Comparison of ENCODE assay signal across 21 cellular contexts in genomic region chr18:62796216-62796621, GRCh38.
DNase-seq lines count a peak whose midpoint lies in the region; ATAC-seq, FAIRE-seq and TF ChIP-seq lines count a peak whose summit lies in the region.
"Had no signal": no experiment of that assay in that cellular context is flagged by ENCODE, and none has a peak within 500 bp of the region (broad histone marks: within the 10 kb centered on the region; RNA-seq: fewer than 3 reads in every experiment).

No MANE protein-coding gene starts in this region.

- H3K4me2 ChIP-seq in Loucy (ENCODE audit: low read depth, low read length, poor library complexity, severe bottlenecking) (peak overlapping the region; percentile 39), endothelial cell of umbilical vein (ENCODE audit: insufficient read depth, low read length) (no peak overlapping the region), HepG2 (ENCODE audit: low read depth, low read length) (peak overlapping the region; percentile 65), MM.1S (ENCODE audit: low read depth, low read length) (no peak overlapping the region)
- H3K4me2 ChIP-seq: BLaER1 treated with 17β-estradiol and CSF1 and Interleukin-3, amounts not matched to agents 10 nM and 100 nM had no signal

- peaks cover 57% of the 10 kb centered on the region for H3K4me1 ChIP-seq in Loucy (ENCODE audit: insufficient read depth, low read length, poor library complexity, severe bottlenecking)
- peaks cover 5% of the 10 kb centered on the region for H3K4me1 ChIP-seq in endothelial cell of umbilical vein (ENCODE audit: control insufficient read depth, extremely low read depth, insufficient read depth, low read length)
- peaks cover 99% of the 10 kb centered on the region for H3K4me1 ChIP-seq in HepG2 (ENCODE audit: insufficient read depth, low read length)
- no peaks in the 10 kb centered on the region for H3K4me1 ChIP-seq in MM.1S (ENCODE audit: low read length)
- H3K4me1 ChIP-seq in CD8-positive, alpha-beta T cell (ENCODE audit: insufficient read depth, low read length), result peaks cover 3% of the 10 kb centered on the region

- H3K36me3 Mint-ChIP-seq in nephron (ENCODE audit: low read depth), result peaks cover 3% of the 10 kb centered on the region
- no peaks in the 10 kb centered on the region for H3K36me3 Mint-ChIP-seq in Calu3 (ENCODE audit: insufficient read depth, unreplicated experiment)
- no peaks in the 10 kb centered on the region for H3K36me3 Mint-ChIP-seq in CD8-positive, alpha-beta T cell
- H3K36me3 Mint-ChIP-seq: CD4-positive, CD25-positive, alpha-beta regulatory T cell had no signal

- TF ChIP-seq POLR2A in endothelial cell of umbilical vein (IDR thresholded peaks at IDR 0.05; ENCODE audit: low read depth, low read length) (no peak), HepG2 (IDR thresholded peaks at IDR 0.05; ENCODE audit: insufficient read depth in 1 of 2, low read depth in 2 of 2, low read length in 2 of 2) (no peak)

- DNase-seq in endothelial cell of umbilical vein (ENCODE audit: low read depth, low spot score) (peak; percentile 30), HepG2 (ENCODE audit: low spot score) (peak; percentile 87), MM.1S (no peak), Calu3 (no peak)
- no peak for DNase-seq in CD8-positive, alpha-beta T cell
- DNase-seq: 8988T; Caco-2; CD4-positive, CD25-positive, alpha-beta regulatory T cell; DMS153; DMS79; GDM1; H9 had no signal

- dilution Hi-C loops in endothelial cell of umbilical vein (cut with MboI; ENCODE audit: extremely low pct_ligation_motif_present, low sequenced_read_pairs), result no loop called here

- H3K9me3 ChIP-seq in Loucy (ENCODE audit: insufficient read depth, low read depth, low read length) (no peaks in the 10 kb centered on the region), endothelial cell of umbilical vein (replicated peaks; ENCODE audit: control insufficient read depth, insufficient read depth, low read length) (no peaks in the 10 kb centered on the region), HepG2 (ENCODE audit: low read length) (no peaks in the 10 kb centered on the region), MM.1S (replicated peaks; ENCODE audit: insufficient read depth, low read length) (no peaks in the 10 kb centered on the region)
- H3K9me3 ChIP-seq in CD8-positive, alpha-beta T cell (ENCODE audit: low read length), result no peaks in the 10 kb centered on the region
- H3K9me3 ChIP-seq: BLaER1 treated with 17β-estradiol and CSF1 and Interleukin-3, amounts not matched to agents 10 nM and 100 nM; Caco-2 had no signal

- in situ Hi-C loops in HepG2 (cut with HindIII; ENCODE audit: extremely low pct_ligation_motif_present, low pct_unique_long_range_greater_than_20kb), result no loop called here

- H3K9me2 ChIP-seq in Loucy (replicated peaks; ENCODE audit: low read depth, low read length) (no peaks in the 10 kb centered on the region), MM.1S (replicated peaks; ENCODE audit: insufficient read depth, low read length) (no peaks in the 10 kb centered on the region)

- H3K36me3 ChIP-seq in Loucy (ENCODE audit: insufficient read depth, low read length) (no peaks in the 10 kb centered on the region), endothelial cell of umbilical vein (ENCODE audit: control insufficient read depth in 2 of 2, extremely low read depth in 1 of 2, insufficient read depth in 2 of 2, low read length in 2 of 2) (no peaks in the 10 kb centered on the region), HepG2 (replicated peaks in 1 of 2; ENCODE audit: control insufficient read depth in 1 of 2, insufficient read depth in 2 of 2, low read length in 2 of 2) (no peaks in the 10 kb centered on the region), MM.1S (replicated peaks; ENCODE audit: insufficient read depth, low read length) (no peaks in the 10 kb centered on the region)
- no peaks in the 10 kb centered on the region for H3K36me3 ChIP-seq in CD8-positive, alpha-beta T cell (ENCODE audit: insufficient read depth, low read length)

- H3K9me1 ChIP-seq in endothelial cell of umbilical vein (replicated peaks; ENCODE audit: control insufficient read depth, extremely low read depth, insufficient read depth, low read length), result no peaks in the 10 kb centered on the region

- H3K27me3 Mint-ChIP-seq in nephron (ENCODE audit: low read depth) (no peaks in the 10 kb centered on the region), Calu3 (ENCODE audit: unreplicated experiment) (no peaks in the 10 kb centered on the region)
- peaks cover 2% of the 10 kb centered on the region for H3K27me3 Mint-ChIP-seq in CD8-positive, alpha-beta T cell (ENCODE audit: low read depth)
- H3K27me3 Mint-ChIP-seq: B cell; CD4-positive, CD25-positive, alpha-beta regulatory T cell had no signal

- TF ChIP-seq RAD21 in HepG2 (CRISPR knock-in tag; IDR thresholded peaks at IDR 0.05), result no peak

- no peak overlapping the region for H3K4me3 ChIP-seq in Loucy (ENCODE audit: low read length, poor library complexity, severe bottlenecking)
- no peak overlapping the region for H3K4me3 ChIP-seq in endothelial cell of umbilical vein (replicated peaks in 1 of 3; ENCODE audit: insufficient read depth in 1 of 3, low read depth in 1 of 3, low read length in 3 of 3)
- peak overlapping the region in 2 of 3 experiments; percentile 4 to 11; a peak in 1 of 6 replicates for H3K4me3 ChIP-seq in HepG2 (replicated peaks in 1 of 3; ENCODE audit: insufficient read depth in 1 of 3, low read depth in 2 of 3, low read length in 3 of 3)
- H3K4me3 ChIP-seq in MM.1S (ENCODE audit: low read length), result no peak overlapping the region
- H3K4me3 ChIP-seq in CD8-positive, alpha-beta T cell (ENCODE audit: low read depth, low read length), result no peak overlapping the region
- H3K4me3 ChIP-seq: BLaER1 treated with 17β-estradiol and CSF1 and Interleukin-3, amounts not matched to agents 10 nM and 100 nM had no signal

- H3K27ac ChIP-seq in endothelial cell of umbilical vein (ENCODE audit: insufficient read depth, low read depth, low read length) (no peak overlapping the region), HepG2 (ENCODE audit: extremely low read length, insufficient read depth, low read length) (peak overlapping the region; percentile 70), MM.1S (ENCODE audit: low read length) (no peak overlapping the region)
- H3K27ac ChIP-seq in CD8-positive, alpha-beta T cell (ENCODE audit: low read depth, low read length), result no peak overlapping the region
- H3K27ac ChIP-seq: BLaER1 treated with 17β-estradiol and CSF1 and Interleukin-3, amounts not matched to agents 10 nM and 100 nM had no signal

- H3K4me1 Mint-ChIP-seq in nephron, result peaks cover 51% of the 10 kb centered on the region
- peaks cover 42% of the 10 kb centered on the region for H3K4me1 Mint-ChIP-seq in Calu3 (ENCODE audit: low read depth, unreplicated experiment)
- H3K4me1 Mint-ChIP-seq in CD8-positive, alpha-beta T cell (ENCODE audit: low read depth), result peaks cover 12% of the 10 kb centered on the region

- H3K27me3 ChIP-seq in Loucy (ENCODE audit: insufficient read depth, low read length, poor library complexity, severe bottlenecking), result no peaks in the 10 kb centered on the region
- no peaks in the 10 kb centered on the region for H3K27me3 ChIP-seq in endothelial cell of umbilical vein (ENCODE audit: control insufficient read depth in 2 of 2, insufficient read depth in 2 of 2, low read length in 2 of 2)
- H3K27me3 ChIP-seq in HepG2 (ENCODE audit: control insufficient read depth in 1 of 2, insufficient read depth in 2 of 2, low read length in 2 of 2), result no peaks in the 10 kb centered on the region
- no peaks in the 10 kb centered on the region for H3K27me3 ChIP-seq in MM.1S (replicated peaks; ENCODE audit: insufficient read depth, low read length)
- no peaks in the 10 kb centered on the region for H3K27me3 ChIP-seq in CD8-positive, alpha-beta T cell (ENCODE audit: insufficient read depth, low read length)
- H3K27me3 ChIP-seq: BLaER1 treated with 17β-estradiol and CSF1 and Interleukin-3, amounts not matched to agents 10 nM and 100 nM had no signal

- H4K20me1 ChIP-seq in Loucy (ENCODE audit: insufficient read depth, low read length, poor library complexity, severe bottlenecking) (peaks cover 22% of the 10 kb centered on the region), endothelial cell of umbilical vein (replicated peaks; ENCODE audit: control insufficient read depth, extremely low read depth, insufficient read depth, low read length) (no peaks in the 10 kb centered on the region), HepG2 (ENCODE audit: insufficient read depth, low read length) (no peaks in the 10 kb centered on the region), MM.1S (ENCODE audit: insufficient read depth, low read length) (no peaks in the 10 kb centered on the region)

- H3K9ac ChIP-seq in Loucy (ENCODE audit: low read depth, low read length, poor library complexity, severe bottlenecking) (no peak overlapping the region), endothelial cell of umbilical vein (replicated peaks; ENCODE audit: extremely low read depth, insufficient read depth, low read length) (no peak overlapping the region), HepG2 (ENCODE audit: insufficient read depth, low read depth, low read length) (no peak overlapping the region), MM.1S (ENCODE audit: low read length) (no peak overlapping the region)
- H3K9ac ChIP-seq: BLaER1 treated with 17β-estradiol and CSF1 and Interleukin-3, amounts not matched to agents 10 nM and 100 nM had no signal

- intact Hi-C loops in endothelial cell of umbilical vein (cut with micrococcal nuclease) (no loop called here), HepG2 (cut with micrococcal nuclease; ENCODE audit: unreplicated experiment) (loop anchor here (5.0 kb wide), 1 partner anchor 44 kb away; no protein-coding TSS in a partner anchor), Calu3 (cut with micrococcal nuclease; ENCODE audit: unreplicated experiment) (no loop called here)
- intact Hi-C loops in CD8-positive, alpha-beta T cell (cut with DNase I, micrococcal nuclease), result no loop called here

- no peak overlapping the region for H3K4me3 Mint-ChIP-seq in nephron
- H3K4me3 Mint-ChIP-seq in Calu3 (ENCODE audit: low read depth, unreplicated experiment), result no peak overlapping the region
- no peak overlapping the region for H3K4me3 Mint-ChIP-seq in CD8-positive, alpha-beta T cell
- H3K4me3 Mint-ChIP-seq: B cell; CD4-positive, CD25-positive, alpha-beta regulatory T cell; H9 had no signal

- WGBS in HepG2 (ENCODE audit: low lambda C conversion rate), result 0% methylated on average over 1 of the region's 1 CpG

- ATAC-seq in HepG2 (peak; percentile 90), GM19023 (IDR thresholded peaks at IDR 0.05; ENCODE audit: unreplicated experiment) (no peak)
- ATAC-seq in CD8-positive, alpha-beta T cell, result no peak

- BruUV-seq in endothelial cell of umbilical vein (replicated peaks; lab: Mats Ljungman, UMichigan) (no TSS peak), HepG2 (replicated peaks; lab: Mats Ljungman, UMichigan) (no TSS peak), Calu3 (replicated peaks; lab: Mats Ljungman, UMichigan) (no TSS peak)

- peak overlapping the region in 2 of 3 experiments; percentile 40 to 43 for H3K27ac Mint-ChIP-seq in nephron
- H3K27ac Mint-ChIP-seq in Calu3 (ENCODE audit: unreplicated experiment), result no peak overlapping the region
- H3K27ac Mint-ChIP-seq in CD8-positive, alpha-beta T cell, result no peak overlapping the region
- H3K27ac Mint-ChIP-seq: B cell; CD4-positive, CD25-positive, alpha-beta regulatory T cell had no signal

- H3K9me3 Mint-ChIP-seq in nephron (no peaks in the 10 kb centered on the region), Calu3 (ENCODE audit: low read depth, unreplicated experiment) (no peaks in the 10 kb centered on the region)
- H3K9me3 Mint-ChIP-seq in CD8-positive, alpha-beta T cell, result no peaks in the 10 kb centered on the region
- H3K9me3 Mint-ChIP-seq: H9 had no signal

- POLR2A ChIA-PET in endothelial cell of umbilical vein (lab: Charles Lee) (no interaction called here), HepG2 (lab: Yijun Ruan, JAX) (interaction anchor here (1.3 to 1.8 kb wide), 4 partner anchors 23 to 81 kb away, joined by 4 to 12 read pairs (median 8); partner anchors contain the start of gene PHLPP1)
- POLR2A ChIA-PET in CD8-positive, alpha-beta T cell (lab: Charles Lee), result no interaction called here

- FAIRE-seq in endothelial cell of umbilical vein (lab: Jason Lieb, UNC) (no peak), HepG2 (lab: Jason Lieb, UNC) (peak; percentile 83)
- FAIRE-seq: GM12892, GM18507, H1, HTR-8/SVneo had no signal

- H3F3A ChIP-seq in Loucy (ENCODE audit: low read depth), result peaks cover 6% of the 10 kb centered on the region
- no peaks in the 10 kb centered on the region; the same call in 1 of the 2 replicates for H3F3A ChIP-seq in MM.1S (ENCODE audit: insufficient read depth, low read length)

- CTCF ChIA-PET in endothelial cell of umbilical vein (lab: Charles Lee) (interaction anchor here (0.7 to 1.3 kb wide), 2 partner anchors 45 to 79 kb away, joined by 3 to 4 read pairs; no protein-coding TSS in a partner anchor), HepG2 (lab: Yijun Ruan, JAX; ENCODE audit: low intra/inter-chr PET ratio, low total read pairs) (no interaction called here), Calu3 (lab: Charles Lee) (no interaction called here)
- CTCF ChIA-PET in CD8-positive, alpha-beta T cell (lab: Charles Lee), result no interaction called here

- no peak for TF ChIP-seq CTCF in Loucy (conservative IDR thresholded peaks at IDR 0.05; ENCODE audit: low read length)
- no peak for TF ChIP-seq CTCF in endothelial cell of umbilical vein (IDR thresholded peaks at IDR 0.05; ENCODE audit: extremely low read depth in 1 of 2, insufficient read depth in 1 of 2, low read depth in 1 of 2, low read length in 2 of 2)
- TF ChIP-seq CTCF in HepG2 (CRISPR knock-in tag; IDR thresholded peaks at IDR 0.05), result no peak
- no peak for TF ChIP-seq CTCF in nephron (IDR thresholded peaks at IDR 0.05; ENCODE audit: unreplicated experiment in 3 of 3)
- no peak for TF ChIP-seq CTCF in MM.1S (IDR thresholded peaks at IDR 0.05; ENCODE audit: low read length)
- no peak for TF ChIP-seq CTCF in Calu3 (IDR thresholded peaks at IDR 0.05; ENCODE audit: unreplicated experiment)
- no peak for TF ChIP-seq CTCF in CD8-positive, alpha-beta T cell (IDR thresholded peaks at IDR 0.05)

- peaks cover 80% of the 10 kb centered on the region for H3K79me2 ChIP-seq in Loucy (ENCODE audit: insufficient read depth, low read length)
- H3K79me2 ChIP-seq in endothelial cell of umbilical vein (ENCODE audit: control insufficient read depth, insufficient read depth, low read length), result no peaks in the 10 kb centered on the region
- H3K79me2 ChIP-seq in HepG2 (ENCODE audit: insufficient read depth, low read length), result peaks cover 88% of the 10 kb centered on the region
- H3K79me2 ChIP-seq in MM.1S (ENCODE audit: low read length), result no peaks in the 10 kb centered on the region

- peak in 1 of 2 experiments; percentile 79; a peak in 2 of 4 replicates for TF ChIP-seq EP300 in HepG2 (IDR thresholded peaks at IDR 0.05; ENCODE audit: low read depth in 2 of 2, low read length in 2 of 2)
- no peak for TF ChIP-seq EP300 in HepG2 (CRISPR knock-in tag; IDR thresholded peaks at IDR 0.05; ENCODE audit: borderline replicate concordance)

- H2AFZ ChIP-seq in Loucy (ENCODE audit: low read length) (no peak overlapping the region), endothelial cell of umbilical vein (ENCODE audit: low read depth, low read length) (no peak overlapping the region), HepG2 (ENCODE audit: low read length) (no peak overlapping the region), MM.1S (ENCODE audit: low read length) (no peak overlapping the region)

Comparison
In these comparisons a context has a peak if more than half of its experiments do, and no peak if none do; other contexts are left out.
1. H3K4me2 ChIP-seq: peak in Loucy (single experiment) and HepG2 (single experiment); none in endothelial cell of umbilical vein (single experiment) and MM.1S (single experiment).
2. H3K4me3 ChIP-seq: peak in HepG2 (2 of 3); none in Loucy (single experiment), endothelial cell of umbilical vein (0 of 3), MM.1S (single experiment) and CD8-positive, alpha-beta T cell (single experiment).
3. DNase-seq: peak in endothelial cell of umbilical vein (single experiment) and HepG2 (single experiment); none in MM.1S (single experiment), Calu3 (single experiment) and CD8-positive, alpha-beta T cell (0 of 7).
4. H3K27ac Mint-ChIP-seq: peak in nephron (2 of 3); none in Calu3 (single experiment) and CD8-positive, alpha-beta T cell (single experiment).